13 cellular contexts compared by ENCODE assay signal in the genomic region with DNA sequence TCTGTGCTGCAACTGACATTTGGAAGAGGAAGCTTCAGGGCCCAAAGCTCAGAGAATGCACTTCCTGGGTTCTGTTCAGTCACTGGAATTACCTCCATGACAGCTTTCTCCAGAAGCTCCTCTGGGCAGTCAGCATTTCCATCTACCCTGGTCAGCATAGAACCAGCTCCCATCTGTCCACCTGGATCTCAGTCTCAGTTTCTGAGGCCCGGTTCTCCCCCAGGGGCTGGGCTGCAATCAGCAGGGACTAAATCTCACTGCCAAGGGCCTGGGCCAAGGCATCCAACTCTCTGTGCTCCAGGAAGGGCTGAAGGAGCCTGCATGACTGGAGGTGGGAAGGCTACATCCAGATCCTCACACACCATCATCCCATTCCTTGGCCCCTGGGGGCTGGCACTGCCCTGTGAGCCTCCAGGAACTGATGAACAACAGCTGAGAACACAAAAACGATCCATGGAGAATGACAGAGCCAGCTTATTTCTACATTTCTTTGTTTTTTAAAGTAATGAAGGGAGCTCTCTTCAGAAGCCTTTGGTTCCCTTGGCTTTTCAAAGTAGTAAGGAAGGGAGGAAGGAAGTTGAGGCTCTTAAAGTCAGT.
DNase-seq lines count a peak whose midpoint lies in the region; ATAC-seq and TF ChIP-seq lines count a peak whose summit lies in the region.
"Had no signal": no experiment of that assay in that cellular context is flagged by ENCODE, and none has a peak within 500 bp of the region (broad histone marks: within the 10 kb centered on the region; RNA-seq: fewer than 3 reads in every experiment).

No MANE protein-coding gene starts in this region.

- H3K9me3 ChIP-seq in right cardiac atrium (ENCODE audit: control insufficient read depth, low read length) (no peaks in the 10 kb centered on the region), endodermal cell (ENCODE audit: control insufficient read depth, low read length) (no peaks in the 10 kb centered on the region), aorta (ENCODE audit: control insufficient read depth, low read length) (no peaks in the 10 kb centered on the region)
- H3K9me3 ChIP-seq: HAP-1, sigmoid colon had no signal

- DNase-seq in right cardiac atrium (no peak), cardiac septum (ENCODE audit: low spot score) (no peak), endodermal cell (no peak), progenitor cell of endocrine pancreas (ENCODE audit: low spot score, unreplicated experiment) (no peak), aorta (no peak), MV-4-11 (lab: John Stamatoyannopoulos, UW) (no peak), glomerular visceral epithelial cell (ENCODE audit: extremely low spot score) (no peak)
- DNase-seq: activated effector memory CD4-positive, alpha-beta T cell treated with Interleukin-2 at 50 U/mL for 16 hours; effector memory CD4-positive, alpha-beta T cell; sigmoid colon had no signal

- H3K36me3 Mint-ChIP-seq in endodermal cell (ENCODE audit: low read depth) (no peaks in the 10 kb centered on the region), progenitor cell of endocrine pancreas (ENCODE audit: insufficient read depth) (no peaks in the 10 kb centered on the region)
- H3K36me3 Mint-ChIP-seq: memory B cell had no signal

- peak overlapping the region; percentile 80 for H3K27ac ChIP-seq in right cardiac atrium (ENCODE audit: low read length)
- peak overlapping the region; percentile 41 for H3K27ac ChIP-seq in endodermal cell (ENCODE audit: low read depth, low read length)
- H3K27ac ChIP-seq in aorta (ENCODE audit: low read depth in 1 of 2, low read length in 2 of 2): peak overlapping the region; percentile 51 to 56

- H3K4me3 ChIP-seq in right cardiac atrium (ENCODE audit: low read length) (no peak overlapping the region), endodermal cell (ENCODE audit: low read length) (no peak overlapping the region), aorta (ENCODE audit: low read length in 2 of 2) (no peak overlapping the region)
- H3K4me3 ChIP-seq: HAP-1, sigmoid colon had no signal

- H3K27me3 Mint-ChIP-seq in endodermal cell (ENCODE audit: insufficient read depth) (peaks cover 4% of the 10 kb centered on the region), progenitor cell of endocrine pancreas (peaks cover 22% of the 10 kb centered on the region)

- H3K4me3 Mint-ChIP-seq in endodermal cell (no peak overlapping the region), progenitor cell of endocrine pancreas (ENCODE audit: low read depth) (no peak overlapping the region)
- H3K4me3 Mint-ChIP-seq: memory B cell had no signal

- H3K36me3 ChIP-seq in endodermal cell (ENCODE audit: control insufficient read depth, insufficient read depth, low read length) (no peaks in the 10 kb centered on the region), aorta (ENCODE audit: control insufficient read depth in 1 of 2, insufficient read depth in 2 of 2, low read length in 1 of 2) (no peaks in the 10 kb centered on the region)
- H3K36me3 ChIP-seq: HAP-1, sigmoid colon had no signal

- TF ChIP-seq CTCF in endodermal cell (conservative IDR thresholded peaks at IDR 0.05): no peak
- TF ChIP-seq CTCF in progenitor cell of endocrine pancreas (IDR thresholded peaks at IDR 0.05; ENCODE audit: unreplicated experiment): no peak

- no peak overlapping the region for H3K9ac ChIP-seq in endodermal cell (ENCODE audit: extremely low read depth, low read length, poor library complexity, severe bottlenecking)

- 51% methylated on average over 2 of the region's 2 CpGs for WGBS in right cardiac atrium
- WGBS in endodermal cell (ENCODE audit: insufficient coverage in 1 of 2, insufficient read length in 1 of 2), 2 experiments: 83 to 87% methylated on average over 1 to 2 of the region's 2 CpGs
- 3 to 7% methylated on average over 2 of the region's 2 CpGs for WGBS in aorta, 2 donors

- no peaks in the 10 kb centered on the region for H3K27me3 ChIP-seq in right cardiac atrium (ENCODE audit: control insufficient read depth, insufficient read depth)
- H3K27me3 ChIP-seq in endodermal cell (ENCODE audit: control insufficient read depth, insufficient read depth, low read length, poor library complexity, severe bottlenecking): no peaks in the 10 kb centered on the region
- H3K27me3 ChIP-seq in aorta (ENCODE audit: control insufficient read depth in 1 of 2, insufficient read depth in 2 of 2, low read length in 1 of 2): no peaks in the 10 kb centered on the region
- H3K27me3 ChIP-seq: sigmoid colon had no signal

- H3K27ac Mint-ChIP-seq in endodermal cell (no peak overlapping the region), progenitor cell of endocrine pancreas (peak overlapping the region; percentile 17)
- H3K27ac Mint-ChIP-seq: memory B cell had no signal

- H3K4me1 Mint-ChIP-seq in endodermal cell (peaks cover 16% of the 10 kb centered on the region), progenitor cell of endocrine pancreas (ENCODE audit: low read depth) (peaks cover 9% of the 10 kb centered on the region)

- intact Hi-C loops in right cardiac atrium (cut with DNase I): loop anchor here in 1 of 4 donors (10.0 kb wide), 1 partner anchor 180 kb away; no protein-coding TSS in a partner anchor
- intact Hi-C loops in cardiac septum (cut with DNase I): no loop called here
- intact Hi-C loops in aorta (cut with DNase I): no loop called here

- ATAC-seq in right cardiac atrium (no peak), aorta (ENCODE audit: low FRiP score) (peak; percentile 45), HG02763 (IDR thresholded peaks at IDR 0.05; ENCODE audit: unreplicated experiment) (no peak)

- H3K4me1 ChIP-seq in right cardiac atrium (ENCODE audit: control insufficient read depth, insufficient read depth, low read length): peaks cover 16% of the 10 kb centered on the region
- no peaks in the 10 kb centered on the region for H3K4me1 ChIP-seq in endodermal cell (ENCODE audit: control insufficient read depth, insufficient read depth, low read length)
- no peaks in the 10 kb centered on the region for H3K4me1 ChIP-seq in aorta (ENCODE audit: control insufficient read depth in 1 of 2, insufficient read depth in 2 of 2, low read length in 2 of 2)

- H3K9me3 Mint-ChIP-seq in endodermal cell (no peaks in the 10 kb centered on the region), progenitor cell of endocrine pancreas (ENCODE audit: low read depth) (no peaks in the 10 kb centered on the region)
- H3K9me3 Mint-ChIP-seq: memory B cell had no signal
